ENCODE assay signal across 12 cellular contexts in genomic region chr14:91257328-91258020, GRCh38. TPM values are rescaled to one million over a fixed set of nuclear protein-coding genes. Genes with fewer than 3 reads are reported as not detected.
DNase-seq lines count a peak whose midpoint lies in the region; ATAC-seq and TF ChIP-seq lines count a peak whose summit lies in the region.
"Had no signal": no experiment of that assay in that cellular context is flagged by ENCODE, and none has a peak within 500 bp of the region (broad histone marks: within the 10 kb centered on the region; RNA-seq: fewer than 3 reads in every experiment).

No MANE protein-coding gene starts in this region.

- CTCF ChIA-PET in MCF 10A (lab: Yijun Ruan, JAX) = no interaction called here
- CTCF ChIA-PET in mammary epithelial cell (lab: Charles Lee; ENCODE audit: low non-redundant PET) = interaction anchor here (0.6 kb wide), 2 partner anchors 80 to 263 kb away, joined by 3 to 4 read pairs; no protein-coding TSS in a partner anchor
- CTCF ChIA-PET in CD8-positive, alpha-beta T cell (lab: Charles Lee) = no interaction called here

- H3K9me3 Mint-ChIP-seq in MCF 10A (ENCODE audit: unreplicated experiment) = no peaks in the 10 kb centered on the region
- H3K9me3 Mint-ChIP-seq in CD8-positive, alpha-beta T cell = peaks cover 2% of the 10 kb centered on the region
- H3K9me3 Mint-ChIP-seq: central memory CD8-positive, alpha-beta T cell had no signal

- intact Hi-C loops in MCF 10A (cut with micrococcal nuclease) (no loop called here), mammary epithelial cell (cut with micrococcal nuclease) (no loop called here), gastrocnemius medialis (cut with DNase I; ENCODE audit: low total_unique reads) (no loop called here)
- intact Hi-C loops in CD8-positive, alpha-beta T cell (cut with DNase I, micrococcal nuclease) = loop anchor here in 1 of 2 experiments (10.0 kb wide), 1 partner anchor 617 kb away; no protein-coding TSS in a partner anchor

- DNase-seq in MCF 10A (ENCODE audit: unreplicated experiment) (no peak), mammary epithelial cell (no peak), hepatocyte (ENCODE audit: low spot score) (peak; percentile 18), NCI-H2081 treated with DMSO at 0.1 percent for 48 hours (lab: John Stamatoyannopoulos, UW) (no peak), gastrocnemius medialis (no peak)
- DNase-seq in CD8-positive, alpha-beta T cell = no peak
- DNase-seq: MM.1S had no signal

- H3K4me2 ChIP-seq in mammary epithelial cell (ENCODE audit: insufficient read depth, low read depth, low read length) (no peak overlapping the region), hepatocyte (no peak overlapping the region)

- TF ChIP-seq CTCF in MCF 10A (IDR thresholded peaks at IDR 0.05; ENCODE audit: unreplicated experiment) (no peak), mammary epithelial cell (conservative IDR thresholded peaks at IDR 0.05 in 1 of 2, IDR thresholded peaks at IDR 0.05 in 1 of 2; ENCODE audit: extremely low read depth in 1 of 2, insufficient read depth in 1 of 2, low read depth in 1 of 2, low read length in 2 of 2) (no peak), hepatocyte (IDR thresholded peaks at IDR 0.05; ENCODE audit: poor library complexity) (no peak), gastrocnemius medialis (IDR thresholded peaks at IDR 0.05 in 4 of 5, conservative IDR thresholded peaks at IDR 0.05 in 1 of 5) (no peak)
- TF ChIP-seq CTCF in CD8-positive, alpha-beta T cell (IDR thresholded peaks at IDR 0.05) = no peak

- H3K27ac ChIP-seq in mammary epithelial cell (ENCODE audit: insufficient read depth, low read depth, low read length) (no peak overlapping the region), hepatocyte (no peak overlapping the region), thymus (ENCODE audit: low read depth) (peak overlapping the region; percentile 56), gastrocnemius medialis (no peak overlapping the region)
- H3K27ac ChIP-seq in CD8-positive, alpha-beta T cell (ENCODE audit: low read depth, low read length) = no peak overlapping the region
- H3K27ac ChIP-seq: C4-2B, pancreas had no signal

- H3K27me3 ChIP-seq in mammary epithelial cell (ENCODE audit: insufficient read depth, low read length) (no peaks in the 10 kb centered on the region), hepatocyte (peaks cover 14% of the 10 kb centered on the region), thymus (ENCODE audit: control insufficient read depth, insufficient read depth) (no peaks in the 10 kb centered on the region), gastrocnemius medialis (peaks cover 0 to 5% (median 3%) of the 10 kb centered on the region in 3 donors)
- H3K27me3 ChIP-seq in CD8-positive, alpha-beta T cell (ENCODE audit: insufficient read depth, low read length) = no peaks in the 10 kb centered on the region
- H3K27me3 ChIP-seq: pancreas had no signal

- no peaks in the 10 kb centered on the region for H4K20me1 ChIP-seq in mammary epithelial cell (ENCODE audit: insufficient read depth, low read length)
- H4K20me1 ChIP-seq in hepatocyte (ENCODE audit: insufficient read depth, poor library complexity, severe bottlenecking) = no peaks in the 10 kb centered on the region

- H3K36me3 ChIP-seq in mammary epithelial cell (ENCODE audit: insufficient read depth, low read length) (no peaks in the 10 kb centered on the region), hepatocyte (replicated peaks; ENCODE audit: insufficient read depth, low read depth) (no peaks in the 10 kb centered on the region), thymus (ENCODE audit: control insufficient read depth, insufficient read depth) (no peaks in the 10 kb centered on the region), gastrocnemius medialis (no peaks in the 10 kb centered on the region)
- H3K36me3 ChIP-seq in CD8-positive, alpha-beta T cell (ENCODE audit: insufficient read depth, low read length) = no peaks in the 10 kb centered on the region
- H3K36me3 ChIP-seq: pancreas had no signal

- no peak overlapping the region for H3K9ac ChIP-seq in mammary epithelial cell (ENCODE audit: insufficient read depth, low read length)

- peaks cover 11% of the 10 kb centered on the region for H3K4me1 ChIP-seq in mammary epithelial cell (ENCODE audit: insufficient read depth, low read length)
- peaks cover 6% of the 10 kb centered on the region for H3K4me1 ChIP-seq in hepatocyte (ENCODE audit: insufficient read depth)
- peaks cover 28% of the 10 kb centered on the region for H3K4me1 ChIP-seq in thymus (ENCODE audit: control insufficient read depth, insufficient read depth, low read length)
- peaks cover 25% of the 10 kb centered on the region for H3K4me1 ChIP-seq in CD8-positive, alpha-beta T cell (ENCODE audit: insufficient read depth, low read length)
- peaks cover 5 to 9% of the 10 kb centered on the region in 2 donors for H3K4me1 ChIP-seq in gastrocnemius medialis

- H3K27me3 Mint-ChIP-seq in MCF 10A (ENCODE audit: insufficient read depth, unreplicated experiment) = no peaks in the 10 kb centered on the region
- H3K27me3 Mint-ChIP-seq in CD8-positive, alpha-beta T cell (ENCODE audit: low read depth) = no peaks in the 10 kb centered on the region
- H3K27me3 Mint-ChIP-seq: central memory CD8-positive, alpha-beta T cell had no signal

- H3K9me3 ChIP-seq in mammary epithelial cell (replicated peaks; ENCODE audit: insufficient read depth, low read length) (no peaks in the 10 kb centered on the region), hepatocyte (ENCODE audit: low read depth) (no peaks in the 10 kb centered on the region), thymus (ENCODE audit: control insufficient read depth) (no peaks in the 10 kb centered on the region), gastrocnemius medialis (no peaks in the 10 kb centered on the region)
- H3K9me3 ChIP-seq in CD8-positive, alpha-beta T cell (ENCODE audit: low read length) = no peaks in the 10 kb centered on the region
- H3K9me3 ChIP-seq: pancreas had no signal

- no peak overlapping the region for H2AFZ ChIP-seq in mammary epithelial cell (ENCODE audit: low read depth, low read length)
- H2AFZ ChIP-seq in hepatocyte = no peak overlapping the region

- no peak overlapping the region for H3K4me3 Mint-ChIP-seq in MCF 10A (ENCODE audit: unreplicated experiment)
- H3K4me3 Mint-ChIP-seq in CD8-positive, alpha-beta T cell = no peak overlapping the region
- H3K4me3 Mint-ChIP-seq: central memory CD8-positive, alpha-beta T cell had no signal

- 85% methylated on average over 8 of the region's 8 CpGs for WGBS in mammary epithelial cell (ENCODE audit: low coverage, missing lambda C conversion rate)
- WGBS in hepatocyte (ENCODE audit: low lambda C conversion rate, missing lambda C conversion rate) = 36% methylated on average over 8 of the region's 8 CpGs
- WGBS in thymus = 36% methylated on average over 8 of the region's 8 CpGs

- dilution Hi-C loops in mammary epithelial cell (cut with HindIII; ENCODE audit: low sequenced_read_pairs) = no loop called here

- H3K4me3 ChIP-seq in mammary epithelial cell (replicated peaks in 1 of 3; ENCODE audit: insufficient read depth in 1 of 3, low read depth in 2 of 3, low read length in 3 of 3) (no peak overlapping the region), hepatocyte (no peak overlapping the region), thymus (ENCODE audit: low read length) (no peak overlapping the region), gastrocnemius medialis (no peak overlapping the region)
- H3K4me3 ChIP-seq in CD8-positive, alpha-beta T cell (ENCODE audit: low read depth, low read length) = no peak overlapping the region
- H3K4me3 ChIP-seq: pancreas had no signal

- peak overlapping the region; percentile 95 for H3K27ac Mint-ChIP-seq in MCF 10A (ENCODE audit: low read depth, unreplicated experiment)
- no peak overlapping the region for H3K27ac Mint-ChIP-seq in CD8-positive, alpha-beta T cell

- in situ Hi-C loops in mammary epithelial cell (cut with MboI; ENCODE audit: low sequenced_read_pairs in 2 of 2) (no loop called here), gastrocnemius medialis (cut with MboI; ENCODE audit: low sequenced_read_pairs in 4 of 4) (no loop called here)

- ATAC-seq in SK-N-SH treated with all-trans-retinoic acid at 6 μM for 48 hours (peak; percentile 43), gastrocnemius medialis (no peak)
- ATAC-seq in CD8-positive, alpha-beta T cell = no peak

- H3K9me2 ChIP-seq in hepatocyte (replicated peaks; ENCODE audit: insufficient read depth) = no peaks in the 10 kb centered on the region

- peaks cover 20% of the 10 kb centered on the region for H3K4me1 Mint-ChIP-seq in MCF 10A (ENCODE audit: insufficient read depth, unreplicated experiment)
- peaks cover 39% of the 10 kb centered on the region for H3K4me1 Mint-ChIP-seq in CD8-positive, alpha-beta T cell (ENCODE audit: low read depth)

- BruUV-seq in MCF 10A (replicated peaks; lab: Mats Ljungman, UMichigan) (no TSS peak), mammary epithelial cell (replicated peaks; lab: Mats Ljungman, UMichigan) (no TSS peak)

- no peak for TF ChIP-seq POLR2A in gastrocnemius medialis (IDR thresholded peaks at IDR 0.05)

- POLR2A ChIA-PET in MCF 10A (lab: Yijun Ruan, JAX) = interaction anchor here (0.7 to 0.9 kb wide), 2 partner anchors 10 to 24 kb away, joined by 3 to 4 read pairs; no protein-coding TSS in a partner anchor
- POLR2A ChIA-PET in CD8-positive, alpha-beta T cell (lab: Charles Lee) = interaction anchor here (0.6 to 1.3 kb wide), 3 partner anchors 7 to 369 kb away, joined by 3 read pairs; no protein-coding TSS in a partner anchor

- H3K79me2 ChIP-seq in mammary epithelial cell (ENCODE audit: insufficient read depth, low read length) (no peaks in the 10 kb centered on the region), hepatocyte (no peaks in the 10 kb centered on the region)

- no peaks in the 10 kb centered on the region for H3K36me3 Mint-ChIP-seq in MCF 10A (ENCODE audit: insufficient read depth, unreplicated experiment)
- no peaks in the 10 kb centered on the region for H3K36me3 Mint-ChIP-seq in CD8-positive, alpha-beta T cell

TF ChIP-seq in SK-N-SH treated with all-trans-retinoic acid at 6 μM for 48 hours, 23 proteins besides CTCF, POLR2A, EP300 and RAD21 (continues in another document):
- no peak for TF ChIP-seq CSDC2 (CRISPR knock-in tag; IDR thresholded peaks at IDR 0.05)
- TF ChIP-seq ISL1 (CRISPR knock-in tag; IDR thresholded peaks at IDR 0.05) = peak; percentile 38
- peak; percentile 55 for TF ChIP-seq TCF4 (CRISPR knock-in tag; IDR thresholded peaks at IDR 0.05; ENCODE audit: borderline replicate concordance)

RNA-seq across cellular contexts. Expression of gene GPR68, which starts 13.0 kb away (rescaled TPM):
- 0.10 and 0.14 TPM in 2 replicates for total RNA-seq in MCF 10A (2022)
- total RNA-seq in mammary epithelial cell = under 1 TPM in 1 of 2 donors, not detected in 1; 0.83 TPM
- polyA plus RNA-seq in mammary epithelial cell = 0.06 TPM
- polyA minus RNA-seq in mammary epithelial cell = not detected
- 0.20 and 0.44 TPM in 2 replicates for total RNA-seq in hepatocyte
- 0.42 TPM in 1 of 2 replicates, not detected in the other for polyA plus RNA-seq in hepatocyte
- polyA plus RNA-seq in thymus = 3.6 TPM
- total RNA-seq in CD8-positive, alpha-beta T cell = 1 to 10 TPM; 3.6 to 5.1 TPM
- total RNA-seq in gastrocnemius medialis = under 1 TPM in 1 of 4 donors, not detected in 3; 0.07 TPM
